9 cellular contexts compared by ENCODE assay signal in the genomic region with DNA sequence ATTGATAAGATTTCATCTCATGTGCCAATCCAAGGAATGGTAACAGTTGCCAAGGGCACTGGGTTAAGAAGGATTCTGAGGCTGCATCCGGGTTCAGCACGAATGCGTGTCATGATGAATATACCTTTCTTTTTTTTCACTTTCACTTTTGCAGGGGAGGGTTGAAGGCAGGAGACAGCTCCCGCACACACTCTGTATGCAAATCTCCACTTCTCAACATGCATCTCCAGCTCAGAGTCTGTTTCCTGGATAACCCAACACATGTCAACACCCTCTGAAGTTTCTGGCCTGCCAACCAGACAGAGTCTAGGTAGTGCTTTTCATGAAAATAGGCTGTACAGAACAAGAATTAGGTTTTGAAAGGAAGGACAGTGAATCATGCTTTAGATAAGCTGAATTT. TPM values are rescaled to one million over a fixed set of nuclear protein-coding genes. Genes with fewer than 3 reads are reported as not detected.
DNase-seq lines count a peak whose midpoint lies in the region; ATAC-seq, FAIRE-seq and TF ChIP-seq lines count a peak whose summit lies in the region.
"Had no signal": no experiment of that assay in that cellular context is flagged by ENCODE, and none has a peak within 500 bp of the region (broad histone marks: within the 10 kb centered on the region; RNA-seq: fewer than 3 reads in every experiment).

No MANE protein-coding gene starts in this region.

- H3K4me3 Mint-ChIP-seq in T-helper 17 cell = peak overlapping the region; percentile 15

- FAIRE-seq in small intestine (lab: Jason Lieb, UNC) (no peak), RCC 7860 (lab: Jason Lieb, UNC) (no peak)

- peaks cover 9 to 28% of the 10 kb centered on the region in 2 donors for H3K36me3 ChIP-seq in small intestine (ENCODE audit: control insufficient read depth in 2 of 2, insufficient read depth in 2 of 2, low read length in 2 of 2)
- H3K36me3 ChIP-seq in suprapubic skin = peaks cover 90% of the 10 kb centered on the region

- peaks cover 20% of the 10 kb centered on the region for H3K4me1 Mint-ChIP-seq in T-helper 17 cell

- H3K9me3 ChIP-seq in T-helper 17 cell (ENCODE audit: control insufficient read depth, low read length, poor library complexity, severe bottlenecking) = no peaks in the 10 kb centered on the region
- H3K9me3 ChIP-seq in small intestine (ENCODE audit: control insufficient read depth, low read depth) = no peaks in the 10 kb centered on the region
- H3K9me3 ChIP-seq in suprapubic skin = no peaks in the 10 kb centered on the region

- H3K4me1 ChIP-seq in small intestine (ENCODE audit: control insufficient read depth in 2 of 2, insufficient read depth in 1 of 2, low read depth in 1 of 2, low read length in 1 of 2) (peaks cover 0 to 2% of the 10 kb centered on the region in 2 donors), suprapubic skin (no peaks in the 10 kb centered on the region)

- H3K27me3 Mint-ChIP-seq in T-helper 17 cell = no peaks in the 10 kb centered on the region

- H3K4me3 ChIP-seq in small intestine (ENCODE audit: low read depth in 1 of 2, low read length in 2 of 2) (no peak overlapping the region), suprapubic skin (no peak overlapping the region)

- H3K27me3 ChIP-seq in small intestine (ENCODE audit: control insufficient read depth in 2 of 2, insufficient read depth in 2 of 2, low read length in 2 of 2) (no peaks in the 10 kb centered on the region), suprapubic skin (no peaks in the 10 kb centered on the region)

- in situ Hi-C loops in ACHN (cut with HindIII; ENCODE audit: low pct_ligation_motif_present, low pct_unique_long_range_greater_than_20kb, low sequenced_read_pairs) = no loop called here

- H3K27ac Mint-ChIP-seq in T-helper 17 cell = peak overlapping the region; percentile 93

- H3K27ac ChIP-seq in small intestine (ENCODE audit: low read depth in 1 of 2, low read length in 1 of 2) = peak overlapping the region; percentile 24 to 87
- H3K27ac ChIP-seq in suprapubic skin = no peak overlapping the region

- no peak for DNase-seq in T-helper 17 cell
- DNase-seq in small intestine = peak; percentile 71
- no peak for DNase-seq in RCC 7860 (ENCODE audit: low spot score)
- no peak for DNase-seq in occipital lobe (lab: John Stamatoyannopoulos, UW)
- no peak for DNase-seq in suprapubic skin (ENCODE audit: low spot score in 2 of 2)
- no peak for DNase-seq in ACHN
- DNase-seq: NCI-H226 had no signal

- 26 to 49% (median 36%) methylated on average over 4 of the region's 4 CpGs for WGBS in small intestine, 3 donors
- 79% methylated on average over 4 of the region's 4 CpGs for WGBS in suprapubic skin

- no peak for TF ChIP-seq CTCF in suprapubic skin (IDR thresholded peaks at IDR 0.05)

- no peak for TF ChIP-seq POLR2A in suprapubic skin (IDR thresholded peaks at IDR 0.05)

- ATAC-seq in GM19043 (IDR thresholded peaks at IDR 0.05; ENCODE audit: low read depth, unreplicated experiment) (peak; percentile 97), HG02798 (IDR thresholded peaks at IDR 0.05; ENCODE audit: poor library complexity, unreplicated experiment) (peak; percentile 91), T-helper 17 cell (peak; percentile 80)

- TF ChIP-seq EP300 in suprapubic skin (IDR thresholded peaks at IDR 0.05) = no peak

- peaks cover 2% of the 10 kb centered on the region for H3K36me3 Mint-ChIP-seq in T-helper 17 cell (ENCODE audit: low read depth)

RNA-seq across cellular contexts. Expression of gene B4GALT4, which starts 21.6 kb away (rescaled TPM):
- total RNA-seq in T-helper 17 cell (10 to 100 TPM; 14.6 to 24.7 TPM), occipital lobe (11.5 TPM), suprapubic skin (10 to 100 TPM; 13.6 to 19.4 (median 16.1) TPM)
- 10 to 100 TPM; 26.2 to 72.2 (median 35.4) TPM for polyA plus RNA-seq in small intestine

RNA-seq across cellular contexts. Expression of gene UPK1B, which starts 45.7 kb away (rescaled TPM):
- total RNA-seq in T-helper 17 cell (not detected), occipital lobe (0.16 TPM), suprapubic skin (1 to 10 TPM in 2 of 4 donors, not detected in 2; 2.1 to 2.2 TPM)
- not detected for polyA plus RNA-seq in small intestine
